Comparison of ENCODE assay signal across 30 cellular contexts in the genomic region with DNA sequence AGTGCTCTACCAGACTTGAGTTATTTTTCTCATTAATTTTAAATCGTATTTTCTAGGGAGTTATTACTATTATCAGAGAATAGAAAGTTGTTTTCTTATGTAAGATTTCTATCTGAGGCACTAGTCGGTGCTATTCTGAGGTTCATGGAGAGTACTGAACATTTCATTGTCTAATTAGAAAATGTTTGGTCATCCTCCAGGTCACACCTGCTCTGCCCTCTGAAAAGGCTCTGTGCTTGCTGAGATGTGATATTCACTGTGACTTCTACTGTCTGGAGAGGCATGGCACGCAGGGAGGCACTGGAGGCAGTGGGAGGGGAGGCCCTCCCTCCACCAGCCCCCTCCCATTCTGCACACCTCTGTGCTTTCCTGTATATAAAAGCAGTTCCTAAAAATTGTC. TPM values are rescaled to one million over a fixed set of nuclear protein-coding genes. Genes with fewer than 3 reads are reported as not detected.
DNase-seq lines count a peak whose midpoint lies in the region; ATAC-seq and TF ChIP-seq lines count a peak whose summit lies in the region.
"Had no signal": no experiment of that assay in that cellular context is flagged by ENCODE, and none has a peak within 500 bp of the region (broad histone marks: within the 10 kb centered on the region; RNA-seq: fewer than 3 reads in every experiment).

No MANE protein-coding gene starts in this region.

- H3K27ac ChIP-seq in KMS-11, result no peak overlapping the region
- H3K27ac ChIP-seq: SJCRH30 had no signal

- no peaks in the 10 kb centered on the region for H3K36me3 ChIP-seq in KMS-11 (ENCODE audit: insufficient read depth)
- H3K36me3 ChIP-seq: SJCRH30 had no signal

- H3K9ac ChIP-seq in KMS-11, result no peak overlapping the region

- POLR2A ChIA-PET in WTC11 (lab: Charles Lee), result no interaction called here

- H3K9me3 Mint-ChIP-seq in WTC11 (no peaks in the 10 kb centered on the region), nephron (no peaks in the 10 kb centered on the region), type B pancreatic cell (no peaks in the 10 kb centered on the region)
- no peaks in the 10 kb centered on the region for H3K9me3 Mint-ChIP-seq in activated T-helper 2 cell treated with anti-CD3 and anti-CD28 coated beads, Interferon-gamma antibody, Interleukin-2, Interleukin-4, amounts not matched to agents 10 μg/mL and 5 μg/mL and 100 μg/mL, durations not matched to agents 14 hours and 24 hours and 36 hours
- H3K9me3 Mint-ChIP-seq: CD4-positive, alpha-beta memory T cell; GM23338; H9; HFFc6 had no signal

- H3K27me3 ChIP-seq in KMS-11 (ENCODE audit: insufficient read depth, low read depth), result no peaks in the 10 kb centered on the region
- H3K27me3 ChIP-seq: SJCRH30 had no signal

- peaks cover 35% of the 10 kb centered on the region for H3K4me1 Mint-ChIP-seq in WTC11
- H3K4me1 Mint-ChIP-seq in nephron, result peaks cover 28% of the 10 kb centered on the region
- H3K4me1 Mint-ChIP-seq in type B pancreatic cell (ENCODE audit: unreplicated experiment), result peaks cover 5% of the 10 kb centered on the region
- no peaks in the 10 kb centered on the region for H3K4me1 Mint-ChIP-seq in activated T-helper 2 cell treated with anti-CD3 and anti-CD28 coated beads, Interferon-gamma antibody, Interleukin-2, Interleukin-4, amounts not matched to agents 10 μg/mL and 5 μg/mL and 100 μg/mL, durations not matched to agents 14 hours and 24 hours and 36 hours (ENCODE audit: low read depth)

- no peak for ATAC-seq in WTC11
- ATAC-seq: A549, GM12878, GM23338, PC-3, Right ventricle myocardium inferior, SK-N-SH treated with all-trans-retinoic acid at 6 μM for 48 hours had no signal

- intact Hi-C loops in activated T-helper 2 cell treated with anti-CD3 and anti-CD28 coated beads, Interferon-gamma antibody, Interleukin-2, Interleukin-4, amounts not matched to agents 10 μg/mL and 5 μg/mL and 100 μg/mL, durations not matched to agents 14 hours and 24 hours and 36 hours (cut with micrococcal nuclease), result no loop called here

- no peaks in the 10 kb centered on the region for H4K20me1 ChIP-seq in KMS-11 (ENCODE audit: insufficient read depth)

- peak overlapping the region; percentile 86 for H3K4me2 ChIP-seq in KMS-11

- H3K27me3 Mint-ChIP-seq in WTC11 (ENCODE audit: low read depth), result peaks cover 60% of the 10 kb centered on the region
- peaks cover 68% of the 10 kb centered on the region for H3K27me3 Mint-ChIP-seq in nephron (ENCODE audit: low read depth)
- H3K27me3 Mint-ChIP-seq in type B pancreatic cell, result peaks cover 67% of the 10 kb centered on the region
- H3K27me3 Mint-ChIP-seq in activated T-helper 2 cell treated with anti-CD3 and anti-CD28 coated beads, Interferon-gamma antibody, Interleukin-2, Interleukin-4, amounts not matched to agents 10 μg/mL and 5 μg/mL and 100 μg/mL, durations not matched to agents 14 hours and 24 hours and 36 hours (ENCODE audit: low read depth), result peaks cover 60% of the 10 kb centered on the region

- H3K36me3 Mint-ChIP-seq in WTC11 (no peaks in the 10 kb centered on the region), nephron (ENCODE audit: low read depth) (no peaks in the 10 kb centered on the region), type B pancreatic cell (no peaks in the 10 kb centered on the region)
- no peaks in the 10 kb centered on the region for H3K36me3 Mint-ChIP-seq in activated T-helper 2 cell treated with anti-CD3 and anti-CD28 coated beads, Interferon-gamma antibody, Interleukin-2, Interleukin-4, amounts not matched to agents 10 μg/mL and 5 μg/mL and 100 μg/mL, durations not matched to agents 14 hours and 24 hours and 36 hours (ENCODE audit: low read depth)
- H3K36me3 Mint-ChIP-seq: CD4-positive, alpha-beta memory T cell had no signal

- CTCF ChIA-PET in WTC11 (lab: Charles Lee), result no interaction called here

- H3K4me3 Mint-ChIP-seq in WTC11, result peak overlapping the region; percentile 33
- peak overlapping the region; percentile 70 to 80 (median 70) for H3K4me3 Mint-ChIP-seq in nephron
- H3K4me3 Mint-ChIP-seq in type B pancreatic cell, result peak overlapping the region; percentile 59
- no peak overlapping the region for H3K4me3 Mint-ChIP-seq in activated T-helper 2 cell treated with anti-CD3 and anti-CD28 coated beads, Interferon-gamma antibody, Interleukin-2, Interleukin-4, amounts not matched to agents 10 μg/mL and 5 μg/mL and 100 μg/mL, durations not matched to agents 14 hours and 24 hours and 36 hours (ENCODE audit: low read depth)
- H3K4me3 Mint-ChIP-seq: CD4-positive, alpha-beta memory T cell; H9; HFFc6 had no signal

- DNase-seq in WTC11 (ENCODE audit: low spot score) (no peak), type B pancreatic cell (ENCODE audit: extremely low spot score, unreplicated experiment) (no peak), medulla oblongata (ENCODE audit: extremely low spot score) (no peak), NCI-H748 (lab: John Stamatoyannopoulos, UW; ENCODE audit: unreplicated experiment) (no peak)
- DNase-seq in activated T-helper 2 cell treated with anti-CD3 and anti-CD28 coated beads, Interferon-gamma antibody, Interleukin-2, Interleukin-4, amounts not matched to agents 10 μg/mL and 5 μg/mL and 100 μg/mL, durations not matched to agents 14 hours and 24 hours and 36 hours (ENCODE audit: low spot score), result no peak
- DNase-seq: C1 segment of cervical spinal cord; CD4-positive, alpha-beta memory T cell; COR-L47; DMS53; H9; HFFc6; IMR-90; NCI-H1092 treated with DMSO at 0.1 percent for 48 hours; NCI-H1436; NCI-H187; NCI-H2081 treated with DMSO at 0.1 percent for 48 hours; NCI-H2171 treated with DMSO at 0.1 percent for 48 hours; NCI-H345; NCI-H510A treated with DMSO at 0.1 percent for 48 hours; NCI-H748 treated with DMSO at 0.1 percent for 48 hours; NK-92 treated with Interleukin-12 subunit alpha and Interleukin-12 subunit beta, amount 100 ng/mL, for 24 hours; PC-3; SJCRH30 had no signal

- no peak overlapping the region for H2AFZ ChIP-seq in KMS-11 (ENCODE audit: low read depth)
- H2AFZ ChIP-seq: GM23338 had no signal

- TF ChIP-seq CTCF in KMS-11 (conservative IDR thresholded peaks at IDR 0.05; ENCODE audit: low read depth, low read length) (no peak), WTC11 (IDR thresholded peaks at IDR 0.05) (no peak), nephron (IDR thresholded peaks at IDR 0.05; ENCODE audit: unreplicated experiment in 3 of 3) (no peak), type B pancreatic cell (conservative IDR thresholded peaks at IDR 0.05) (no peak)

- H3K27ac Mint-ChIP-seq in WTC11, result no peak overlapping the region
- no peak overlapping the region for H3K27ac Mint-ChIP-seq in nephron
- H3K27ac Mint-ChIP-seq in type B pancreatic cell, result no peak overlapping the region
- no peak overlapping the region for H3K27ac Mint-ChIP-seq in activated T-helper 2 cell treated with anti-CD3 and anti-CD28 coated beads, Interferon-gamma antibody, Interleukin-2, Interleukin-4, amounts not matched to agents 10 μg/mL and 5 μg/mL and 100 μg/mL, durations not matched to agents 14 hours and 24 hours and 36 hours
- H3K27ac Mint-ChIP-seq: CD4-positive, alpha-beta memory T cell; GM23338; H9; HFFc6 had no signal

- H3K4me3 ChIP-seq in KMS-11 (IDR thresholded peaks at IDR 0.05; ENCODE audit: insufficient read depth, low read depth, low read length), result no peak overlapping the region
- H3K4me3 ChIP-seq: A549, GM12878, SJCRH30 had no signal

- H3K79me2 ChIP-seq in KMS-11 (ENCODE audit: insufficient read depth, low read depth), result peaks cover 62% of the 10 kb centered on the region

- H3K4me1 ChIP-seq in KMS-11 (ENCODE audit: low read depth, poor library complexity, severe bottlenecking), result peaks cover 45% of the 10 kb centered on the region
- H3K4me1 ChIP-seq: SJCRH30 had no signal

TF ChIP-seq in WTC11, 78 proteins besides CTCF, POLR2A, EP300 and RAD21:
- no peak for TF ChIP-seq ZNF121 (CRISPR knock-in tag; IDR thresholded peaks at IDR 0.05)
- TF ChIP-seq OVOL2 (CRISPR knock-in tag; IDR thresholded peaks at IDR 0.05; ENCODE audit: borderline replicate concordance), result no peak
- no peak for TF ChIP-seq TEAD4 (CRISPR knock-in tag; IDR thresholded peaks at IDR 0.05)

RNA-seq across cellular contexts. Expression of a gene that starts 3.0 kb away (rescaled TPM):
- total RNA-seq in WTC11 (2021), result 5.0 to 6.4 TPM (median 6.0 TPM) in 3 replicates
- 4.1 and 4.3 TPM in 2 replicates for total RNA-seq in type B pancreatic cell (ENCODE audit: low replicate concordance)
- not detected in 2 replicates for total RNA-seq in activated T-helper 2 cell treated with anti-CD3 and anti-CD28 coated beads, Interferon-gamma antibody, Interleukin-2, Interleukin-4, amounts not matched to agents 10 μg/mL and 5 μg/mL and 100 μg/mL, durations not matched to agents 14 hours and 24 hours and 36 hours
- total RNA-seq: CD4-positive, alpha-beta memory T cell; GM12878; IMR-90; PC-3; SJCRH30 had no signal
